Comparison of ENCODE assay signal across 1 cellular context in the genomic region with DNA sequence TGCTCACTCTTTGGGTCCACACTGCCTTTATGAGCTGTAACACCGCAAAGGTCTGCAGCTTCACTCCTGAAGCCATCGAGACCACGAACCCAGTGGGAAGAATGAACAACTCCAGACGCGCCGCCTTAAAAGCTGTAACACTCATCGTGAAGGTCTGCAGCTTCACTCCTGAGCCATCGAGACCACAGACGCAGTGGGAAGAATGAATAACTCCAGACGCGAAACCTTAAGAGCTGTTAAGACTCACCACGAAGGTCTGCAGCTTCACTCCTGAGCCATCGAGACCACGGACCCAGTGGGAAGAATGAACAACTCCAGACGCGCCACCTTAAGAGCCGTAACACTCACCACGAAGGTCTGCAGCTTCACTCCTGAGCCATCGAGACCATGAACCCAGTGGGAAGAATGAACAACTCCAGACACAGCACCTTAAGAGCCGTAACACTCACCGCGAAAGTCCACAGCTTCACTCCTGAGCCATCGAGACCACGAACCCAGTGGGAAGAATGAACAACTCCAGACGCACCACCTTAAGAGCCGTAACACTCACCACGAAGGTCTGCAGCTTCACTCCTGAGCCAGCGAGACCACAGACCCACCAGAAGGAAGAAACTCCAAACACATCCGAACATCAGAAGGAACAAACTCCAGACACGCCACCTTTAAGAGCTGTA.
TF ChIP-seq lines count a peak whose summit lies in the region.

No MANE protein-coding gene starts in this region.

TF ChIP-seq in HepG2, 621 proteins besides CTCF, POLR2A, EP300 and RAD21:
- TF ChIP-seq, protein P1, sequence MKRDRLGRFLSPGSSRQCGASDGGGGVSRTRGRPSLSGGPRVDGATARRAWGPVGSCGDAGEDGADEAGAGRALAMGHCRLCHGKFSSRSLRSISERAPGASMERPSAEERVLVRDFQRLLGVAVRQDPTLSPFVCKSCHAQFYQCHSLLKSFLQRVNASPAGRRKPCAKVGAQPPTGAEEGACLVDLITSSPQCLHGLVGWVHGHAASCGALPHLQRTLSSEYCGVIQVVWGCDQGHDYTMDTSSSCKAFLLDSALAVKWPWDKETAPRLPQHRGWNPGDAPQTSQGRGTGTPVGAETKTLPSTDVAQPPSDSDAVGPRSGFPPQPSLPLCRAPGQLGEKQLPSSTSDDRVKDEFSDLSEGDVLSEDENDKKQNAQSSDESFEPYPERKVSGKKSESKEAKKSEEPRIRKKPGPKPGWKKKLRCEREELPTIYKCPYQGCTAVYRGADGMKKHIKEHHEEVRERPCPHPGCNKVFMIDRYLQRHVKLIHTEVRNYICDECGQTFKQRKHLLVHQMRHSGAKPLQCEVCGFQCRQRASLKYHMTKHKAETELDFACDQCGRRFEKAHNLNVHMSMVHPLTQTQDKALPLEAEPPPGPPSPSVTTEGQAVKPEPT (CRISPR knock-in tag; IDR thresholded peaks at IDR 0.05; ENCODE audit: low read depth): peak; percentile 94; the same call in 1 of the 2 replicates
TF ChIP-seq in HepG2: peak in this region for 1; not testable (repeated sequence) for 620.
